In genomic region chr5:79956173-79956670, GRCh38 we compare ENCODE assay signal across 15 cellular contexts. TPM values are rescaled to one million over a fixed set of nuclear protein-coding genes. Genes with fewer than 3 reads are reported as not detected.
DNase-seq lines count a peak whose midpoint lies in the region; ATAC-seq, FAIRE-seq and TF ChIP-seq lines count a peak whose summit lies in the region.
"Had no signal": no experiment of that assay in that cellular context is flagged by ENCODE, and none has a peak within 500 bp of the region (broad histone marks: within the 10 kb centered on the region; RNA-seq: fewer than 3 reads in every experiment).

No MANE protein-coding gene starts in this region.

- CTCF ChIA-PET in HepG2 (lab: Yijun Ruan, JAX; ENCODE audit: low intra/inter-chr PET ratio, low total read pairs) = no interaction called here
- CTCF ChIA-PET in activated CD8-positive, alpha-beta T cell treated with anti-CD3 and anti-CD28 coated beads for 36 hours (lab: Charles Lee) = no interaction called here

- no peaks in the 10 kb centered on the region for H3K9me3 Mint-ChIP-seq in activated CD8-positive, alpha-beta T cell treated with anti-CD3 and anti-CD28 coated beads for 36 hours

- H3K79me2 ChIP-seq in HepG2 (ENCODE audit: insufficient read depth, low read length) = no peaks in the 10 kb centered on the region

- POLR2A ChIA-PET in HepG2 (lab: Yijun Ruan, JAX) = no interaction called here
- POLR2A ChIA-PET in activated CD8-positive, alpha-beta T cell treated with anti-CD3 and anti-CD28 coated beads for 36 hours (lab: Charles Lee) = interaction anchor here (0.6 kb wide), 1 partner anchor 310 kb away, joined by 3 read pairs; no protein-coding TSS in a partner anchor

- no peaks in the 10 kb centered on the region for H3K4me1 Mint-ChIP-seq in activated CD8-positive, alpha-beta T cell treated with anti-CD3 and anti-CD28 coated beads for 36 hours (ENCODE audit: low read depth)
- H3K4me1 Mint-ChIP-seq: stimulated activated naive B cell treated with anti-CD40 and anti-IgM and Interleukin-4, amounts not matched to agents 10 μg/mL and 1 μg/mL and 100 μg/mL, for 72 hours had no signal

- no peak for TF ChIP-seq EP300 in HepG2 (IDR thresholded peaks at IDR 0.05; ENCODE audit: low read depth in 2 of 2, low read length in 2 of 2)
- no peak for TF ChIP-seq EP300 in HepG2 (CRISPR knock-in tag; IDR thresholded peaks at IDR 0.05; ENCODE audit: borderline replicate concordance)

- TF ChIP-seq CTCF in HepG2 (CRISPR knock-in tag; IDR thresholded peaks at IDR 0.05) (no peak), right lobe of liver (IDR thresholded peaks at IDR 0.05) (no peak), fibroblast of pulmonary artery (IDR thresholded peaks at IDR 0.05; ENCODE audit: low read length, missing control alignments) (no peak)
- no peak for TF ChIP-seq CTCF in activated CD8-positive, alpha-beta T cell treated with anti-CD3 and anti-CD28 coated beads for 36 hours (IDR thresholded peaks at IDR 0.05)

- H3K27ac Mint-ChIP-seq in activated CD8-positive, alpha-beta T cell treated with anti-CD3 and anti-CD28 coated beads for 36 hours = no peak overlapping the region
- H3K27ac Mint-ChIP-seq: stimulated activated naive B cell treated with anti-CD40 and anti-IgM and Interleukin-4, amounts not matched to agents 10 μg/mL and 1 μg/mL and 100 μg/mL, for 72 hours had no signal

- WGBS in HepG2 (ENCODE audit: low lambda C conversion rate) = 0% methylated on average over 2 of the region's 4 CpGs
- WGBS in right lobe of liver (ENCODE audit: insufficient coverage, low coverage, low lambda C conversion rate, missing lambda C conversion rate) = 72% methylated on average over 3 of the region's 4 CpGs
- 37 to 40% methylated on average over 4 of the region's 4 CpGs for WGBS in aorta, 2 donors

- DNase-seq in HepG2 (ENCODE audit: low spot score) = no peak
- no peak for DNase-seq in right lobe of liver
- DNase-seq in SW480 (ENCODE audit: low spot score) = peak; percentile 61
- peak; percentile 26 for DNase-seq in fibroblast of pulmonary artery (ENCODE audit: low read depth)
- no peak for DNase-seq in aorta
- no peak for DNase-seq in activated CD8-positive, alpha-beta T cell treated with anti-CD3 and anti-CD28 coated beads for 36 hours
- DNase-seq in NCI-H69 (lab: John Stamatoyannopoulos, UW) = no peak
- DNase-seq in stimulated activated naive CD8-positive, alpha-beta T cell treated with anti-CD3 and anti-CD28 coated beads, Interleukin-15, Interleukin-2, amounts not matched to agents 100 U/mL and 50 U/mL, for 24 hours = no peak
- DNase-seq: activated CD8-positive, alpha-beta memory T cell treated with anti-CD3 and anti-CD28 coated beads, Interleukin-2, amount 50 U/mL, for 48 hours; esophagus squamous epithelium; NCI-H1417; stimulated activated naive B cell treated with anti-CD40 and anti-IgM and Interleukin-4, amounts not matched to agents 10 μg/mL and 1 μg/mL and 100 μg/mL, for 72 hours had no signal

- no peak overlapping the region for H3K9ac ChIP-seq in HepG2 (ENCODE audit: insufficient read depth, low read depth, low read length)

- no peak for ATAC-seq in HepG2
- ATAC-seq in right lobe of liver = no peak
- peak; percentile 53 for ATAC-seq in aorta (ENCODE audit: low FRiP score)
- no peak for ATAC-seq in activated CD8-positive, alpha-beta T cell treated with anti-CD3 and anti-CD28 coated beads for 36 hours
- no peak for ATAC-seq in stimulated activated naive CD8-positive, alpha-beta T cell treated with anti-CD3 and anti-CD28 coated beads, Interleukin-15, Interleukin-2, amounts not matched to agents 100 U/mL and 50 U/mL, for 24 hours
- ATAC-seq: left lobe of liver; stimulated activated naive B cell treated with anti-CD40 and anti-IgM and Interleukin-4, amounts not matched to agents 10 μg/mL and 1 μg/mL and 100 μg/mL, for 72 hours had no signal

- TF ChIP-seq RAD21 in HepG2 (CRISPR knock-in tag; IDR thresholded peaks at IDR 0.05) = no peak

- in situ Hi-C loops in HepG2 (cut with HindIII; ENCODE audit: extremely low pct_ligation_motif_present, low pct_unique_long_range_greater_than_20kb) = no loop called here

- H3K36me3 ChIP-seq in HepG2 (replicated peaks in 1 of 2; ENCODE audit: control insufficient read depth in 1 of 2, insufficient read depth in 2 of 2, low read length in 2 of 2) (no peaks in the 10 kb centered on the region), right lobe of liver (no peaks in the 10 kb centered on the region), aorta (ENCODE audit: control insufficient read depth in 1 of 2, insufficient read depth in 2 of 2, low read length in 1 of 2) (no peaks in the 10 kb centered on the region)
- H3K36me3 ChIP-seq: ascending aorta, esophagus squamous epithelium had no signal

- TF ChIP-seq POLR2A in HepG2 (IDR thresholded peaks at IDR 0.05; ENCODE audit: insufficient read depth in 1 of 2, low read depth in 2 of 2, low read length in 2 of 2) (no peak), right lobe of liver (IDR thresholded peaks at IDR 0.05) (no peak)

- no peak overlapping the region for H2AFZ ChIP-seq in HepG2 (ENCODE audit: low read length)

- H4K20me1 ChIP-seq in HepG2 (ENCODE audit: insufficient read depth, low read length) = no peaks in the 10 kb centered on the region

- H3K4me1 ChIP-seq in HepG2 (ENCODE audit: insufficient read depth, low read length) (no peaks in the 10 kb centered on the region), right lobe of liver (no peaks in the 10 kb centered on the region), aorta (ENCODE audit: control insufficient read depth in 1 of 2, insufficient read depth in 2 of 2, low read length in 2 of 2) (no peaks in the 10 kb centered on the region)
- H3K4me1 ChIP-seq: ascending aorta had no signal

- peaks cover 1 to 14% of the 10 kb centered on the region in 2 experiments; a peak in 2 of 5 replicates for H3K27me3 ChIP-seq in HepG2 (ENCODE audit: control insufficient read depth in 1 of 2, insufficient read depth in 2 of 2, low read length in 2 of 2)
- no peaks in the 10 kb centered on the region for H3K27me3 ChIP-seq in right lobe of liver
- H3K27me3 ChIP-seq in aorta (ENCODE audit: control insufficient read depth in 1 of 2, insufficient read depth in 2 of 2, low read length in 1 of 2) = no peaks in the 10 kb centered on the region
- H3K27me3 ChIP-seq: ascending aorta had no signal

- no peak overlapping the region for H3K27ac ChIP-seq in HepG2 (ENCODE audit: extremely low read length, insufficient read depth, low read length)
- H3K27ac ChIP-seq in right lobe of liver = no peak overlapping the region
- H3K27ac ChIP-seq in aorta (ENCODE audit: low read depth in 1 of 2, low read length in 2 of 2) = no peak overlapping the region
- H3K27ac ChIP-seq: ascending aorta, HL-60 had no signal

- H3K4me2 ChIP-seq in HepG2 (ENCODE audit: low read depth, low read length) = no peak overlapping the region

- H3K27me3 Mint-ChIP-seq in activated CD8-positive, alpha-beta T cell treated with anti-CD3 and anti-CD28 coated beads for 36 hours = no peaks in the 10 kb centered on the region

- H3K36me3 Mint-ChIP-seq in activated CD8-positive, alpha-beta T cell treated with anti-CD3 and anti-CD28 coated beads for 36 hours (ENCODE audit: low read depth) = no peaks in the 10 kb centered on the region
- H3K36me3 Mint-ChIP-seq: stimulated activated naive B cell treated with anti-CD40 and anti-IgM and Interleukin-4, amounts not matched to agents 10 μg/mL and 1 μg/mL and 100 μg/mL, for 72 hours had no signal

- no peak for FAIRE-seq in HepG2 (lab: Jason Lieb, UNC)

- no TSS peak for BruUV-seq in HepG2 (replicated peaks; lab: Mats Ljungman, UMichigan)

- no peak overlapping the region for H3K4me3 ChIP-seq in HepG2 (replicated peaks in 1 of 3; ENCODE audit: insufficient read depth in 1 of 3, low read depth in 2 of 3, low read length in 3 of 3)
- H3K4me3 ChIP-seq in right lobe of liver = no peak overlapping the region
- H3K4me3 ChIP-seq in fibroblast of pulmonary artery (replicated peaks; ENCODE audit: low read depth, low read length) = no peak overlapping the region
- no peak overlapping the region for H3K4me3 ChIP-seq in aorta (ENCODE audit: low read length in 2 of 2)
- H3K4me3 ChIP-seq: ascending aorta, esophagus squamous epithelium had no signal

- no peaks in the 10 kb centered on the region for H3K9me3 ChIP-seq in HepG2 (ENCODE audit: low read length)
- H3K9me3 ChIP-seq in right lobe of liver = no peaks in the 10 kb centered on the region
- no peaks in the 10 kb centered on the region for H3K9me3 ChIP-seq in aorta (ENCODE audit: control insufficient read depth, low read length)
- H3K9me3 ChIP-seq: ascending aorta, esophagus squamous epithelium had no signal

- no peak overlapping the region for H3K4me3 Mint-ChIP-seq in activated CD8-positive, alpha-beta T cell treated with anti-CD3 and anti-CD28 coated beads for 36 hours
- H3K4me3 Mint-ChIP-seq: stimulated activated naive B cell treated with anti-CD40 and anti-IgM and Interleukin-4, amounts not matched to agents 10 μg/mL and 1 μg/mL and 100 μg/mL, for 72 hours had no signal

- intact Hi-C loops in HepG2 (cut with micrococcal nuclease; ENCODE audit: unreplicated experiment) = no loop called here
- intact Hi-C loops in right lobe of liver (cut with DNase I) = no loop called here
- intact Hi-C loops in aorta (cut with DNase I) = no loop called here
- intact Hi-C loops in activated CD8-positive, alpha-beta T cell treated with anti-CD3 and anti-CD28 coated beads for 36 hours (cut with micrococcal nuclease) = no loop called here

RNA-seq across cellular contexts. Expression of gene MTX3, which starts 34.8 kb away (rescaled TPM):
- total RNA-seq in HepG2 (2016; rRNA removed; fragmentation: Illumina TruSeq; extraction: Trizol) (16.7 and 18.5 TPM in 2 replicates), right lobe of liver (1 to 10 TPM; 4.4 to 9.1 (median 6.9) TPM), aorta (10 to 100 TPM; 11.8 to 16.6 TPM)
- total RNA-seq in HepG2 (2016; cell fraction: cytosol; rRNA removed; fragmentation: Illumina TruSeq; extraction: Trizol; ENCODE audit: low read depth) = 1.8 and 2.4 TPM in 2 replicates
- 15.3 and 19.1 TPM in 2 replicates for total RNA-seq in HepG2 (2016; cell fraction: insoluble cytoplasmic fraction; rRNA removed; fragmentation: Illumina TruSeq; extraction: Trizol)
- 3.9 and 5.3 TPM in 2 replicates for total RNA-seq in HepG2 (2016; cell fraction: membrane; rRNA removed; fragmentation: Illumina TruSeq; extraction: Trizol)
- 23.1 and 23.6 TPM in 2 replicates for total RNA-seq in HepG2 (2016; cell fraction: nucleus; rRNA removed; fragmentation: Illumina TruSeq; extraction: Trizol)
- polyA plus RNA-seq in HepG2 (2011; rRNA removed) (9.0 and 9.9 TPM in 2 replicates), aorta (1 to 10 TPM; 6.5 to 9.3 TPM)
- 2.6 and 4.0 TPM in 2 replicates for polyA plus RNA-seq in HepG2 (2011; cell fraction: cytosol; rRNA removed)
- polyA plus RNA-seq in HepG2 (2011; cell fraction: nucleus; rRNA removed) = 9.6 and 13.7 TPM in 2 replicates
- polyA plus RNA-seq in HepG2 (2012) = 6.3 and 8.5 TPM in 2 replicates
- 0.60 and 0.66 TPM in 2 replicates for polyA plus RNA-seq in HepG2 (2016; cell fraction: cytosol; fragmentation: Illumina TruSeq; extraction: Trizol; ENCODE audit: low read depth)
- 9.3 and 11.2 TPM in 2 replicates for polyA plus RNA-seq in HepG2 (2016; cell fraction: insoluble cytoplasmic fraction; fragmentation: Illumina TruSeq; extraction: Trizol; ENCODE audit: low read depth)
- polyA plus RNA-seq in HepG2 (2016; cell fraction: membrane; fragmentation: Illumina TruSeq; extraction: Trizol; ENCODE audit: low read depth) = 1.1 and 1.4 TPM in 2 replicates
- polyA plus RNA-seq in HepG2 (2016; cell fraction: nucleus; fragmentation: Illumina TruSeq; extraction: Trizol; ENCODE audit: insufficient read depth, low read depth) = 38.4 and 40.1 TPM in 2 replicates
- 6.7 and 14.5 TPM in 2 replicates for polyA minus RNA-seq in HepG2 (2011; rRNA and poly(A)+ RNA removed; ENCODE audit: low replicate concordance)
- polyA minus RNA-seq in HepG2 (2011; cell fraction: cytosol; rRNA and poly(A)+ RNA removed) = 5.8 and 6.8 TPM in 2 replicates
- 18.0 and 19.5 TPM in 2 replicates for polyA minus RNA-seq in HepG2 (2011; cell fraction: nucleus; rRNA and poly(A)+ RNA removed)
- 10 to 100 TPM; 18.1 to 18.5 TPM for total RNA-seq in activated CD8-positive, alpha-beta T cell treated with anti-CD3 and anti-CD28 coated beads for 36 hours

Comparison
In these comparisons a context has a peak if more than half of its experiments do, and no peak if none do; other contexts are left out.
1. DNase-seq: peak in SW480 (single experiment) and fibroblast of pulmonary artery (single experiment); none in HepG2 (single experiment), right lobe of liver (0 of 3), aorta (0 of 2), activated CD8-positive, alpha-beta T cell treated with anti-CD3 and anti-CD28 coated beads for 36 hours (single experiment), NCI-H69 (single experiment) and stimulated activated naive CD8-positive, alpha-beta T cell treated with anti-CD3 and anti-CD28 coated beads, Interleukin-15, Interleukin-2, amounts not matched to agents 100 U/mL and 50 U/mL, for 24 hours (single experiment).